Comparison of ENCODE assay signal across 18 cellular contexts in genomic region chrX:349702-350101, GRCh38. TPM values are rescaled to one million over a fixed set of nuclear protein-coding genes. Genes with fewer than 3 reads are reported as not detected.
DNase-seq lines count a peak whose midpoint lies in the region; ATAC-seq and TF ChIP-seq lines count a peak whose summit lies in the region.
"Had no signal": no experiment of that assay in that cellular context is flagged by ENCODE, and none has a peak within 500 bp of the region (broad histone marks: within the 10 kb centered on the region; RNA-seq: fewer than 3 reads in every experiment).

No MANE protein-coding gene starts in this region.

- H3K4me2 ChIP-seq in mesenchymal stem cell (ENCODE audit: low read length, poor library complexity, severe bottlenecking) = no peak overlapping the region
- no peak overlapping the region for H3K4me2 ChIP-seq in mesendoderm (ENCODE audit: low read length)

- H3K56ac ChIP-seq in mesendoderm (ENCODE audit: low read length) = no peak overlapping the region

- H2BK15ac ChIP-seq in mesenchymal stem cell (ENCODE audit: low read depth, poor library complexity, severe bottlenecking) (no peak overlapping the region), mesendoderm (replicated peaks; ENCODE audit: low read depth) (no peak overlapping the region)

- peak overlapping the region; percentile 43 for H4K91ac ChIP-seq in mesenchymal stem cell (ENCODE audit: low read length)

- no peak overlapping the region for H2BK12ac ChIP-seq in mesenchymal stem cell (ENCODE audit: low read length in 2 of 2)

- H3K27me3 ChIP-seq in mesenchymal stem cell (ENCODE audit: control insufficient read depth in 1 of 2, insufficient read depth in 1 of 2, low read length in 2 of 2) (no peaks in the 10 kb centered on the region), upper lobe of right lung (no peaks in the 10 kb centered on the region), mesendoderm (ENCODE audit: insufficient read depth, low read length, poor library complexity) (no peaks in the 10 kb centered on the region)

- no peak overlapping the region for H3K4me3 Mint-ChIP-seq in chondrocyte (ENCODE audit: unreplicated experiment)
- H3K4me3 Mint-ChIP-seq: CD14-positive monocyte, HFFc6 had no signal

- ATAC-seq in Right ventricle myocardium inferior (no peak), upper lobe of right lung (no peak)

- H2BK5ac ChIP-seq in mesenchymal stem cell (ENCODE audit: low read depth, low read length, poor library complexity, severe bottlenecking) = no peak overlapping the region
- no peak overlapping the region for H2BK5ac ChIP-seq in mesendoderm (ENCODE audit: low read length)

- no peaks in the 10 kb centered on the region for H3K27me3 Mint-ChIP-seq in chondrocyte (ENCODE audit: low read depth)

- H3K9ac ChIP-seq in mesenchymal stem cell (ENCODE audit: low read length) (no peak overlapping the region), mesendoderm (ENCODE audit: low read length) (no peak overlapping the region)

- no peak overlapping the region for H4K5ac ChIP-seq in mesendoderm (ENCODE audit: low read length)

- H2AK5ac ChIP-seq in mesenchymal stem cell (ENCODE audit: low read length, severe bottlenecking) (no peak overlapping the region), mesendoderm (ENCODE audit: low read length) (no peak overlapping the region)

- H4K8ac ChIP-seq in mesenchymal stem cell (ENCODE audit: low read length) (peak overlapping the region; percentile 47), mesendoderm (ENCODE audit: low read depth, low read length) (no peak overlapping the region)

- H3K27ac ChIP-seq in mesenchymal stem cell (ENCODE audit: low read length, poor library complexity, severe bottlenecking) (no peak overlapping the region), upper lobe of right lung (no peak overlapping the region), mesendoderm (ENCODE audit: low read depth, low read length) (no peak overlapping the region)

- H3K18ac ChIP-seq in mesenchymal stem cell (ENCODE audit: low read depth in 1 of 2, low read length in 2 of 2) (no peak overlapping the region), mesendoderm (ENCODE audit: low read length) (no peak overlapping the region)

- DNase-seq in Right ventricle myocardium inferior (ENCODE audit: missing footprints) (peak; percentile 39), cardiac septum (ENCODE audit: low spot score) (no peak), chondrocyte (ENCODE audit: low spot score) (peak; percentile 40), mesenchymal stem cell (no peak), upper lobe of right lung (peak; percentile 16), NCI-H146 treated with DMSO at 0.1 percent for 48 hours (lab: John Stamatoyannopoulos, UW; ENCODE audit: unreplicated experiment) (no peak), mesendoderm (no peak), NCI-H1694 treated with DMSO at 0.1 percent for 48 hours (lab: John Stamatoyannopoulos, UW) (no peak)
- DNase-seq: 8988T, DMS79, HFFc6, KG1, NCI-H1417, NCI-H1930, NCI-H226, NCI-H524, NCI-H82 had no signal

- peaks cover 5% of the 10 kb centered on the region for H3K36me3 Mint-ChIP-seq in chondrocyte (ENCODE audit: low read depth)

- no peak overlapping the region for H3K14ac ChIP-seq in mesenchymal stem cell (ENCODE audit: low read length in 2 of 2)

- intact Hi-C loops in Right ventricle myocardium inferior (cut with DNase I) = no loop called here
- intact Hi-C loops in cardiac septum (cut with DNase I) = no loop called here
- intact Hi-C loops in upper lobe of right lung (cut with DNase I) = no loop called here

- H2AFZ ChIP-seq in mesenchymal stem cell (ENCODE audit: low read depth, low read length) = no peak overlapping the region

- TF ChIP-seq CTCF in chondrocyte (IDR thresholded peaks at IDR 0.05) (no peak), upper lobe of right lung (IDR thresholded peaks at IDR 0.05) (no peak)

- peaks cover 12% of the 10 kb centered on the region for H3K4me1 Mint-ChIP-seq in chondrocyte (ENCODE audit: low read depth)
- H3K4me1 Mint-ChIP-seq: CD14-positive monocyte had no signal

- peaks cover 7% of the 10 kb centered on the region for H3K4me1 ChIP-seq in mesenchymal stem cell (ENCODE audit: control insufficient read depth, insufficient read depth, low read depth, low read length)
- peaks cover 3% of the 10 kb centered on the region for H3K4me1 ChIP-seq in upper lobe of right lung
- no peaks in the 10 kb centered on the region for H3K4me1 ChIP-seq in mesendoderm (ENCODE audit: control insufficient read depth, low read depth, low read length)

- WGBS in mesenchymal stem cell = 89% methylated on average over 8 of the region's 10 CpGs
- WGBS in mesendoderm (ENCODE audit: extremely low coverage, insufficient coverage, low lambda C conversion rate) = no CpG with 5 or more reads among the region's 10 CpGs

- H3K79me2 ChIP-seq in mesendoderm (ENCODE audit: control insufficient read depth, insufficient read depth, low read length) = no peaks in the 10 kb centered on the region

- peaks cover 23% of the 10 kb centered on the region for H3K79me1 ChIP-seq in mesenchymal stem cell (replicated peaks; ENCODE audit: low read length, poor library complexity, severe bottlenecking)
- H3K79me1 ChIP-seq in mesendoderm (ENCODE audit: low read length) = peaks cover 5% of the 10 kb centered on the region

- H3K9me3 Mint-ChIP-seq in chondrocyte (ENCODE audit: low read depth) = no peaks in the 10 kb centered on the region

- peaks cover 8 to 49% of the 10 kb centered on the region in 2 experiments for H3K36me3 ChIP-seq in mesenchymal stem cell (ENCODE audit: control insufficient read depth in 1 of 2, insufficient read depth in 2 of 2, low read depth in 1 of 2, low read length in 2 of 2)
- no peaks in the 10 kb centered on the region for H3K36me3 ChIP-seq in upper lobe of right lung
- no peaks in the 10 kb centered on the region for H3K36me3 ChIP-seq in mesendoderm (ENCODE audit: control insufficient read depth, insufficient read depth, low read length)

- H3K9me3 ChIP-seq in mesenchymal stem cell (ENCODE audit: control insufficient read depth, low read length) = no peaks in the 10 kb centered on the region
- H3K9me3 ChIP-seq in upper lobe of right lung = no peaks in the 10 kb centered on the region

- no peak overlapping the region for H2BK120ac ChIP-seq in mesenchymal stem cell (ENCODE audit: low read depth, low read length)
- H2BK120ac ChIP-seq in mesendoderm (ENCODE audit: low read depth, low read length) = no peak overlapping the region

- H3K23ac ChIP-seq in mesenchymal stem cell (ENCODE audit: low read length in 2 of 2) (no peak overlapping the region), mesendoderm (ENCODE audit: low read length) (no peak overlapping the region)

- no peak overlapping the region for H3K27ac Mint-ChIP-seq in chondrocyte (ENCODE audit: unreplicated experiment)
- H3K27ac Mint-ChIP-seq: CD14-positive monocyte, HFFc6 had no signal

- H3K4ac ChIP-seq in mesenchymal stem cell (ENCODE audit: low read depth in 1 of 2, low read length in 2 of 2) (no peak overlapping the region), mesendoderm (ENCODE audit: low read depth, low read length) (no peak overlapping the region)

- no peak overlapping the region for H3K4me3 ChIP-seq in mesenchymal stem cell (ENCODE audit: insufficient read depth in 1 of 2, low read depth in 1 of 2, low read length in 2 of 2)
- no peak overlapping the region for H3K4me3 ChIP-seq in upper lobe of right lung
- H3K4me3 ChIP-seq in mesendoderm (ENCODE audit: low read length) = no peak overlapping the region

RNA-seq across cellular contexts. Expression of gene GTPBP6, which starts 31.1 kb away (rescaled TPM):
- total RNA-seq in Right ventricle myocardium inferior (51.4 TPM), cardiac septum (35.3 TPM), chondrocyte (37.6 to 42.2 TPM (median 42.0 TPM) in 3 replicates), upper lobe of right lung (55.1 TPM)
- polyA plus RNA-seq in mesenchymal stem cell (2013, experiment 1 of 2) = 29.7 TPM
- 29.8 TPM for polyA plus RNA-seq in mesenchymal stem cell (2013, experiment 2 of 2)
- 38.4 TPM for polyA plus RNA-seq in mesendoderm (2013, experiment 1 of 2)
- polyA plus RNA-seq in mesendoderm (2013, experiment 2 of 2) = 38.5 TPM

RNA-seq across cellular contexts. Expression of gene PPP2R3B, which starts 37.0 kb away (rescaled TPM):
- total RNA-seq in Right ventricle myocardium inferior (164 TPM), cardiac septum (128 TPM), chondrocyte (27.1 to 30.5 TPM (median 30.0 TPM) in 3 replicates), upper lobe of right lung (12.8 TPM)
- 6.5 TPM for polyA plus RNA-seq in mesenchymal stem cell (2013, experiment 1 of 2)
- polyA plus RNA-seq in mesenchymal stem cell (2013, experiment 2 of 2) = 6.4 TPM
- polyA plus RNA-seq in mesendoderm (2013, experiment 1 of 2) = 26.4 TPM
- 27.4 TPM for polyA plus RNA-seq in mesendoderm (2013, experiment 2 of 2)

Comparison
In these comparisons a context has a peak if more than half of its experiments do, and no peak if none do; other contexts are left out.
1. DNase-seq: peak in Right ventricle myocardium inferior (single experiment), chondrocyte (single experiment) and upper lobe of right lung (single experiment); none in cardiac septum (single experiment), mesenchymal stem cell (single experiment), NCI-H146 treated with DMSO at 0.1 percent for 48 hours (single experiment), mesendoderm (single experiment) and NCI-H1694 treated with DMSO at 0.1 percent for 48 hours (single experiment).